ENCODE assay signal across 35 cellular contexts in genomic region chr14:77549451-77549850, GRCh38. TPM values are rescaled to one million over a fixed set of nuclear protein-coding genes. Genes with fewer than 3 reads are reported as not detected.
"Had no signal": no experiment of that assay in that cellular context is flagged by ENCODE, and none has a peak within 500 bp of the region (broad histone marks: within the 10 kb centered on the region; RNA-seq: fewer than 3 reads in every experiment).

No MANE protein-coding gene starts in this region.

- ATAC-seq: activated CD4-positive, alpha-beta T cell treated with anti-CD3 and anti-CD28 coated beads for 36 hours; activated CD4-positive, CD25-positive, alpha-beta regulatory T cell treated with anti-CD3 and anti-CD28 coated beads, Interleukin-2, amount 50 U/mL, for 24 hours; activated CD8-positive, alpha-beta T cell treated with anti-CD3 and anti-CD28 coated beads, Interleukin-2, amount 10 ng/mL, durations not matched to agents 7 days and 5 days; activated naive CD8-positive, alpha-beta T cell treated with anti-CD3 and anti-CD28 coated beads, Interleukin-2, amount 50 U/mL, for 24 hours; Panc1; WTC11 had no signal

- H3K27ac Mint-ChIP-seq: activated CD4-positive, alpha-beta T cell treated with anti-CD3 and anti-CD28 coated beads for 36 hours; activated CD4-positive, alpha-beta T cell treated with anti-CD3 and anti-CD28 coated beads, Interleukin-2, amount 10 ng/mL, durations not matched to agents 7 days and 5 days; activated CD8-positive, alpha-beta T cell treated with anti-CD3 and anti-CD28 coated beads, Interleukin-2, amount 10 ng/mL, durations not matched to agents 7 days and 5 days; activated naive CD4-positive, alpha-beta T cell treated with anti-CD3 and anti-CD28 coated beads, Interleukin-2, amount 10 ng/mL, durations not matched to agents 7 days and 5 days; activated naive CD8-positive, alpha-beta T cell; activated naive CD8-positive, alpha-beta T cell treated with anti-CD3 and anti-CD28 coated beads, Interleukin-2, amount 50 U/mL, for 24 hours; T-helper 1 cell treated with Interleukin-12 subunit alpha and Interleukin-12 subunit beta and Interleukin-4 antibody, amounts not matched to agents 30 μg/mL and 1 μg/mL, for 36 hours; T-helper 2 cell treated with Interferon-gamma antibody and Interleukin-4, amounts not matched to agents 5 μg/mL and 100 μg/mL, for 36 hours; WTC11 had no signal

- H3K4me1 ChIP-seq: SJCRH30 had no signal

- H3K27ac ChIP-seq: cardiac muscle cell, SJCRH30, SK-N-MC had no signal

- H3K4me3 Mint-ChIP-seq: activated CD4-positive, alpha-beta T cell treated with anti-CD3 and anti-CD28 coated beads for 36 hours; activated CD4-positive, alpha-beta T cell treated with anti-CD3 and anti-CD28 coated beads, Interleukin-2, amount 10 ng/mL, durations not matched to agents 7 days and 5 days; activated CD8-positive, alpha-beta T cell treated with anti-CD3 and anti-CD28 coated beads, Interleukin-2, amount 10 ng/mL, durations not matched to agents 7 days and 5 days; activated naive CD4-positive, alpha-beta T cell treated with anti-CD3 and anti-CD28 coated beads, Interleukin-2, amount 10 ng/mL, durations not matched to agents 7 days and 5 days; activated naive CD8-positive, alpha-beta T cell; activated naive CD8-positive, alpha-beta T cell treated with anti-CD3 and anti-CD28 coated beads, Interleukin-2, amount 50 U/mL, for 24 hours; T-helper 1 cell treated with Interleukin-12 subunit alpha and Interleukin-12 subunit beta and Interleukin-4 antibody, amounts not matched to agents 30 μg/mL and 1 μg/mL, for 36 hours; T-helper 2 cell treated with Interferon-gamma antibody and Interleukin-4, amounts not matched to agents 5 μg/mL and 100 μg/mL, for 36 hours; WTC11 had no signal

- H3K9me3 ChIP-seq: MG63, SJCRH30 had no signal

- H3K4me1 Mint-ChIP-seq: WTC11 had no signal

- H3K9me3 Mint-ChIP-seq: activated CD4-positive, alpha-beta T cell treated with anti-CD3 and anti-CD28 coated beads, Interleukin-2, amount 10 ng/mL, durations not matched to agents 7 days and 5 days; activated naive CD4-positive, alpha-beta T cell treated with anti-CD3 and anti-CD28 coated beads, Interleukin-2, amount 10 ng/mL, durations not matched to agents 7 days and 5 days; activated naive CD8-positive, alpha-beta T cell treated with anti-CD3 and anti-CD28 coated beads, Interleukin-2, amount 50 U/mL, for 24 hours; T-helper 1 cell treated with Interleukin-12 subunit alpha and Interleukin-12 subunit beta and Interleukin-4 antibody, amounts not matched to agents 30 μg/mL and 1 μg/mL, for 36 hours; T-helper 2 cell treated with Interferon-gamma antibody and Interleukin-4, amounts not matched to agents 5 μg/mL and 100 μg/mL, for 36 hours; WTC11 had no signal

- H3K4me3 ChIP-seq: cardiac muscle cell, MG63, SJCRH30, SK-N-MC had no signal

- H3K27me3 ChIP-seq: cardiac muscle cell, MG63, SJCRH30 had no signal

- H3K36me3 ChIP-seq: MG63 had no signal

- DNase-seq: activated CD4-positive, alpha-beta T cell treated with anti-CD3 and anti-CD28 coated beads for 36 hours; activated CD4-positive, alpha-beta T cell treated with anti-CD3 and anti-CD28 coated beads, Interleukin-2, amount 10 ng/mL, durations not matched to agents 7 days and 5 days; activated CD4-positive, alpha-beta T cell treated with anti-CD3 and anti-CD28 coated beads, Interleukin-2, amount 50 U/mL, for 48 hours; activated CD8-positive, alpha-beta memory T cell treated with anti-CD3 and anti-CD28 coated beads, Interleukin-2, amount 50 U/mL, for 4 hours; activated CD8-positive, alpha-beta T cell treated with anti-CD3 and anti-CD28 coated beads, Interleukin-2, amount 10 ng/mL, durations not matched to agents 7 days and 5 days; activated effector memory CD4-positive, alpha-beta T cell treated with Interleukin-2 at 50 U/mL for 16 hours; activated naive CD4-positive, alpha-beta T cell treated with anti-CD3 and anti-CD28 coated beads, Interleukin-2, amount 10 ng/mL, durations not matched to agents 7 days and 5 days; activated naive CD8-positive, alpha-beta T cell treated with anti-CD3 and anti-CD28 coated beads, Interleukin-2, amount 50 U/mL, for 24 hours; activated T-cell treated with anti-CD3 and anti-CD28 coated beads for 4 hours; activated T-cell treated with anti-CD3 and anti-CD28 coated beads, Interleukin-2, amount 50 U/mL, for 48 hours; anterior cingulate cortex; Kasumi-1; KG1; MG63; NCI-H1048; NCI-H1105 treated with DMSO at 0.1 percent for 48 hours; NCI-H1436; NCI-H1694; NCI-H1930; NCI-H2081 treated with DMSO at 0.1 percent for 48 hours; NCI-H226; NCI-H446 treated with DMSO at 0.1 percent for 48 hours; NCI-H524; NCI-H69; NCI-H82; SHP77; SJCRH30 had no signal

- H3K27me3 Mint-ChIP-seq: activated CD4-positive, alpha-beta T cell treated with anti-CD3 and anti-CD28 coated beads for 36 hours; activated CD4-positive, alpha-beta T cell treated with anti-CD3 and anti-CD28 coated beads, Interleukin-2, amount 10 ng/mL, durations not matched to agents 7 days and 5 days; activated naive CD4-positive, alpha-beta T cell treated with anti-CD3 and anti-CD28 coated beads, Interleukin-2, amount 10 ng/mL, durations not matched to agents 7 days and 5 days; activated naive CD8-positive, alpha-beta T cell; activated naive CD8-positive, alpha-beta T cell treated with anti-CD3 and anti-CD28 coated beads, Interleukin-2, amount 50 U/mL, for 24 hours had no signal

RNA-seq across cellular contexts. Expression of gene ISM2, which starts 50.8 kb away (rescaled TPM):
- total RNA-seq: activated CD4-positive, alpha-beta T cell treated with anti-CD3 and anti-CD28 coated beads, Interleukin-2, amount 10 ng/mL, durations not matched to agents 7 days and 5 days; activated CD8-positive, alpha-beta T cell treated with anti-CD3 and anti-CD28 coated beads, Interleukin-2, amount 10 ng/mL, durations not matched to agents 7 days and 5 days had no signal
- polyA plus RNA-seq: cardiac muscle cell had no signal
